Comparison of ENCODE assay signal across 15 cellular contexts in genomic region chr3:151909720-151910405, GRCh38. TPM values are rescaled to one million over a fixed set of nuclear protein-coding genes. Genes with fewer than 3 reads are reported as not detected.
"Had no signal": no experiment of that assay in that cellular context is flagged by ENCODE, and none has a peak within 500 bp of the region (broad histone marks: within the 10 kb centered on the region; RNA-seq: fewer than 3 reads in every experiment).

No MANE protein-coding gene starts in this region.

- H3K9ac ChIP-seq: parathyroid adenoma had no signal

- H3K27ac ChIP-seq: cardiac muscle cell, colonic mucosa, lower lobe of right lung, parathyroid adenoma, tibial nerve had no signal

- H3K79me2 ChIP-seq: parathyroid adenoma had no signal

- H3K36me3 Mint-ChIP-seq: activated CD4-positive, alpha-beta memory T cell treated with anti-CD3 and anti-CD28 coated beads for 36 hours; naive B cell had no signal

- H3K4me3 Mint-ChIP-seq: activated CD4-positive, alpha-beta memory T cell treated with anti-CD3 and anti-CD28 coated beads for 36 hours; activated naive CD8-positive, alpha-beta T cell; activated T-cell treated with anti-CD3 and anti-CD28 coated beads, Interleukin-2, amount 50 U/mL, for 4 hours; naive B cell had no signal

- H3K27ac Mint-ChIP-seq: activated CD4-positive, alpha-beta memory T cell treated with anti-CD3 and anti-CD28 coated beads for 36 hours; activated naive CD8-positive, alpha-beta T cell; naive B cell had no signal

- ATAC-seq: activated T-cell treated with anti-CD3 and anti-CD28 coated beads, Interleukin-2, amount 50 U/mL, for 4 hours; lower lobe of right lung had no signal

- DNase-seq: activated CD4-positive, alpha-beta memory T cell treated with anti-CD3 and anti-CD28 coated beads for 36 hours; activated CD4-positive, CD25-positive, alpha-beta regulatory T cell treated with anti-CD3 and anti-CD28 coated beads, Interleukin-2, amount 50 U/mL, for 72 hours; activated effector memory CD4-positive, alpha-beta T cell treated with anti-CD3 and anti-CD28 coated beads, Interleukin-2, amount 50 U/mL, for 16 hours; activated T-cell treated with anti-CD3 and anti-CD28 coated beads, Interleukin-2, amount 50 U/mL, for 4 hours; colonic mucosa; effector CD4-positive, alpha-beta T cell; hippocampal formation; lower lobe of right lung; midbrain; naive B cell; small intestine had no signal

- H3K36me3 ChIP-seq: cardiac muscle cell, colonic mucosa, lower lobe of right lung, tibial nerve had no signal

- H3K9me3 Mint-ChIP-seq: activated CD4-positive, alpha-beta memory T cell treated with anti-CD3 and anti-CD28 coated beads for 36 hours had no signal

- H3K27me3 Mint-ChIP-seq: activated CD4-positive, alpha-beta memory T cell treated with anti-CD3 and anti-CD28 coated beads for 36 hours had no signal

- H3K4me1 Mint-ChIP-seq: naive B cell had no signal

- H3K4me3 ChIP-seq: cardiac muscle cell, colonic mucosa, lower lobe of right lung, tibial nerve had no signal

- H3K27me3 ChIP-seq: cardiac muscle cell, colonic mucosa, tibial nerve had no signal

- FAIRE-seq: small intestine had no signal

- H2AFZ ChIP-seq: parathyroid adenoma had no signal

- H3K9me3 ChIP-seq: colonic mucosa, lower lobe of right lung, tibial nerve had no signal

- H3K4me1 ChIP-seq: colonic mucosa, lower lobe of right lung, parathyroid adenoma, tibial nerve had no signal

RNA-seq across cellular contexts. Expression of gene SUCNR1, which starts 36.4 kb away (rescaled TPM):
- total RNA-seq: activated CD4-positive, alpha-beta memory T cell treated with anti-CD3 and anti-CD28 coated beads for 36 hours; activated T-cell treated with anti-CD3 and anti-CD28 coated beads, Interleukin-2, amount 50 U/mL, for 4 hours; cardiac muscle cell had no signal
- polyA plus RNA-seq: cardiac muscle cell had no signal
